8 cellular contexts compared by ENCODE assay signal in genomic region chr2:210171309-210172218, GRCh38. TPM values are rescaled to one million over a fixed set of nuclear protein-coding genes. Genes with fewer than 3 reads are reported as not detected.
A peak's percentile ranks its signal among the peaks of the same experiment; 100 is the strongest.
DNase-seq lines count a peak whose midpoint lies in the region; ATAC-seq and TF ChIP-seq lines count a peak whose summit lies in the region.

KANSL1L (minus strand) TSS chr2:210171409; CDS start chr2:210154582, 16,827 bp downstream.

- TF ChIP-seq CTCF in BE2C (IDR thresholded peaks at IDR 0.05; ENCODE audit: low read depth, low read length) = 0 out of 2 replicates have a peak, but pooled peaks have one; percentile 3
- TF ChIP-seq CTCF in colonic mucosa (IDR thresholded peaks at IDR 0.05) = no peak

- peak within 1 kb of the TSS; percentile 89 to 92 for H3K9ac ChIP-seq in colonic mucosa (ENCODE audit: low read depth in 2 of 2, low read length in 2 of 2)

- no peaks in the 10 kb centered on the region; the same call in 1 of the 2 replicates for H3K4me1 ChIP-seq in BE2C
- H3K4me1 ChIP-seq in colonic mucosa = peaks cover 5% of the 10 kb centered on the region

- H3K36me3 ChIP-seq in BE2C = no peaks in the 10 kb centered on the region
- H3K36me3 ChIP-seq in colonic mucosa = no peaks in the 10 kb centered on the region

- ATAC-seq in HG03457 (IDR thresholded peaks at IDR 0.05; ENCODE audit: unreplicated experiment) = peak; percentile 58
- ATAC-seq in left colon = peak; percentile 91

- intact Hi-C loops in colonic mucosa (cut with DNase I) (loop anchor here (10.0 kb wide), 1 partner anchor 167 kb away; the partner anchor contains the start of gene RPE), left colon (cut with DNase I, micrococcal nuclease) (no loop called here)

- H3K9me3 ChIP-seq in BE2C = no peaks in the 10 kb centered on the region
- H3K9me3 ChIP-seq in colonic mucosa = no peaks in the 10 kb centered on the region

- H3K27ac ChIP-seq in colonic mucosa = peak within 1 kb of the TSS; percentile 99

- DNase-seq in BE2C (peak; percentile 100), GM19240 (ENCODE audit: insufficient read length, low spot score) (peak; percentile 72), NCI-H524 (lab: John Stamatoyannopoulos, UW) (peak; percentile 89 to 96), colonic mucosa (peak; percentile 99), left colon (peak; percentile 99 to 100)
- DNase-seq in activated CD4-positive, alpha-beta T cell treated with anti-CD3 and anti-CD28 coated beads for 48 hours = peak; percentile 97
- DNase-seq in stimulated activated CD4-positive, alpha-beta T cell treated with anti-CD3 and anti-CD28 coated beads, Interleukin-1b, Interleukin-23, amount 100 ng/mL, for 4 hours (ENCODE audit: low read depth in 2 of 2) = peak; percentile 94 to 98

- peak within 1 kb of the TSS; percentile 74 for H3K4me3 ChIP-seq in BE2C (ENCODE audit: low read depth, low read length)
- peak within 1 kb of the TSS; percentile 79 for H3K4me3 ChIP-seq in colonic mucosa

- H3K27me3 ChIP-seq in BE2C (no peaks in the 10 kb centered on the region), colonic mucosa (no peaks in the 10 kb centered on the region)

RNA-seq across cellular contexts. Expression of gene KANSL1L, which starts in this region (rescaled TPM):
- polyA plus RNA-seq in BE2C (2012; ENCODE audit: insufficient read depth, insufficient read length, low read depth) = 4.7 TPM
- total RNA-seq in colonic mucosa (1 to 10 TPM; 5.9 to 7.7 TPM), left colon (1 to 10 TPM; 4.7 to 8.6 TPM)

Comparison
In these comparisons a context has a peak if more than half of its experiments do, and no peak if none do; other contexts are left out.
1. Peak in every context shown above with its lines: DNase-seq, ATAC-seq, H3K4me3 ChIP-seq and H3K27ac ChIP-seq.